In genomic region chr19:58381460-58382220, GRCh38 we compare ENCODE assay signal across 8 cellular contexts. TPM values are rescaled to one million over a fixed set of nuclear protein-coding genes. Genes with fewer than 3 reads are reported as not detected.
DNase-seq lines count a peak whose midpoint lies in the region; ATAC-seq and TF ChIP-seq lines count a peak whose summit lies in the region.

No MANE protein-coding gene starts in this region.

- peaks cover 41% of the 10 kb centered on the region for H3K79me2 ChIP-seq in DND-41 (ENCODE audit: insufficient read depth, low read length)
- peaks cover 6% of the 10 kb centered on the region for H3K79me2 ChIP-seq in fibroblast of lung (ENCODE audit: control insufficient read depth, insufficient read depth, low read length)

- no peaks in the 10 kb centered on the region for H3K27me3 ChIP-seq in DND-41 (ENCODE audit: insufficient read depth, low read length, poor library complexity)
- no peaks in the 10 kb centered on the region for H3K27me3 ChIP-seq in fibroblast of lung (ENCODE audit: control insufficient read depth, insufficient read depth, low read length)

- H3K4me3 ChIP-seq in DND-41 (ENCODE audit: low read depth in 1 of 2, low read length in 2 of 2), result peak overlapping the region; percentile 33 to 75; a peak in 3 of 4 replicates
- H3K4me3 ChIP-seq in fibroblast of lung (replicated peaks in 1 of 4; ENCODE audit: control extremely low read depth in 1 of 4, insufficient read depth in 1 of 4, low read depth in 3 of 4, low read length in 4 of 4), result peak overlapping the region; percentile 65 to 86 (median 74)

- CTCF ChIA-PET in RWPE1 (lab: Yijun Ruan, JAX), result no interaction called here

- H3K9me3 ChIP-seq in DND-41 (ENCODE audit: insufficient read depth, low read length, severe bottlenecking) (no peaks in the 10 kb centered on the region), fibroblast of lung (ENCODE audit: control insufficient read depth, insufficient read depth, low read depth, low read length) (no peaks in the 10 kb centered on the region)

- H4K20me1 ChIP-seq in DND-41 (ENCODE audit: insufficient read depth, low read length), result peaks cover 4% of the 10 kb centered on the region; the same call in 1 of the 2 replicates
- no peaks in the 10 kb centered on the region for H4K20me1 ChIP-seq in fibroblast of lung (ENCODE audit: control insufficient read depth, extremely low read depth, insufficient read depth, low read length)

- H3K9ac ChIP-seq in DND-41 (ENCODE audit: low read depth, low read length) (peak overlapping the region; percentile 57), fibroblast of lung (ENCODE audit: insufficient read depth, low read length) (peak overlapping the region; percentile 72)

- H3K4me2 ChIP-seq in DND-41 (ENCODE audit: insufficient read depth, low read length) (peak overlapping the region; percentile 96), fibroblast of lung (ENCODE audit: extremely low read depth, insufficient read depth, low read length) (peak overlapping the region; percentile 92)

- DNase-seq in DND-41 (no peak), RWPE1 (ENCODE audit: low spot score) (no peak), fibroblast of lung (ENCODE audit: low read depth in 2 of 2) (no peak), posterior vena cava (ENCODE audit: low spot score) (peak; percentile 76), LoVo (ENCODE audit: low spot score) (no peak)

- intact Hi-C loops in posterior vena cava (cut with DNase I), result no loop called here

- POLR2A ChIA-PET in RWPE1 (lab: Yijun Ruan, JAX; ENCODE audit: low non-redundant PET), result interaction anchor here (0.8 to 1.1 kb wide), 2 partner anchors 14 to 19 kb away, joined by 4 to 7 read pairs; partner anchors contain the start of genes RNF225 and ZNF497

- ATAC-seq in DND-41 (ENCODE audit: insufficient read depth, low read depth) (no peak), GM18867 (IDR thresholded peaks at IDR 0.05; ENCODE audit: unreplicated experiment) (no peak), HG03520 (IDR thresholded peaks at IDR 0.05; ENCODE audit: unreplicated experiment) (no peak), GM19324 (IDR thresholded peaks at IDR 0.05; ENCODE audit: low FRiP score, unreplicated experiment) (no peak)

- H3K4me1 ChIP-seq in DND-41 (ENCODE audit: insufficient read depth, low read length), result peaks cover 39% of the 10 kb centered on the region
- H3K4me1 ChIP-seq in fibroblast of lung (ENCODE audit: control insufficient read depth, extremely low read depth, insufficient read depth, low read length), result peaks cover 9% of the 10 kb centered on the region

- H2AFZ ChIP-seq in DND-41 (ENCODE audit: low read depth, low read length) (peak overlapping the region; percentile 44; the same call in 1 of the 2 replicates), fibroblast of lung (ENCODE audit: low read length) (no peak overlapping the region)

- peak overlapping the region; percentile 67 for H3K27ac ChIP-seq in DND-41 (ENCODE audit: low read length)
- H3K27ac ChIP-seq in RWPE1, result peak overlapping the region; percentile 98
- peak overlapping the region; percentile 91 for H3K27ac ChIP-seq in fibroblast of lung (ENCODE audit: insufficient read depth, low read length)

- TF ChIP-seq CTCF in DND-41 (IDR thresholded peaks at IDR 0.05; ENCODE audit: borderline replicate concordance, extremely low read depth, low read length, poor library complexity, severe bottlenecking), result no peak
- no peak for TF ChIP-seq CTCF in RWPE1 (conservative IDR thresholded peaks at IDR 0.05; ENCODE audit: low read depth)
- no peak for TF ChIP-seq CTCF in fibroblast of lung (conservative IDR thresholded peaks at IDR 0.05 in 1 of 2, IDR thresholded peaks at IDR 0.05 in 1 of 2; ENCODE audit: low read depth in 1 of 2, low read length in 2 of 2)

- H3K36me3 ChIP-seq in DND-41 (ENCODE audit: insufficient read depth, low read length) (no peaks in the 10 kb centered on the region; the same call in 1 of the 2 replicates), fibroblast of lung (ENCODE audit: control insufficient read depth, insufficient read depth, low read length) (no peaks in the 10 kb centered on the region)

RNA-seq across cellular contexts. Expression of gene ZNF837, which starts 0.8 kb away (rescaled TPM):
- total RNA-seq in fibroblast of lung (1.5 and 1.8 TPM in 2 replicates), posterior vena cava (1 to 10 TPM in 1 of 2 donors, under 1 TPM in 1; 0.86 to 1.0 TPM)
- 0.18 and 0.27 TPM in 2 replicates for polyA plus RNA-seq in fibroblast of lung
- polyA plus RNA-seq in fibroblast of lung (2012), result 0.90 and 0.92 TPM in 2 replicates
- polyA minus RNA-seq in fibroblast of lung (ENCODE audit: low replicate concordance), result 0.35 TPM in 1 of 2 replicates, not detected in the other

RNA-seq across cellular contexts. Expression of gene RPS5, which starts 5.4 kb away (rescaled TPM):
- total RNA-seq in fibroblast of lung (2,126 and 2,800 TPM in 2 replicates), posterior vena cava (100 to 1,000 TPM; 714 to 768 TPM)
- 1,173 and 1,532 TPM in 2 replicates for polyA plus RNA-seq in fibroblast of lung
- 1,367 and 1,629 TPM in 2 replicates for polyA plus RNA-seq in fibroblast of lung (2012)
- 1,823 and 1,849 TPM in 2 replicates for polyA minus RNA-seq in fibroblast of lung (ENCODE audit: low replicate concordance)

RNA-seq across cellular contexts. Expression of gene RNF225, which starts 13.8 kb away (rescaled TPM):
- total RNA-seq in fibroblast of lung, result under 0.01 TPM in 1 of 2 replicates, not detected in the other
- polyA plus RNA-seq in fibroblast of lung, result not detected in 2 replicates
- polyA plus RNA-seq in fibroblast of lung (2012), result not detected in 2 replicates
- not detected in 2 replicates for polyA minus RNA-seq in fibroblast of lung (ENCODE audit: low replicate concordance)
- total RNA-seq in posterior vena cava, result not detected

RNA-seq across cellular contexts. Expression of gene ZNF497, which starts 19.1 kb away (rescaled TPM):
- total RNA-seq in fibroblast of lung (1.5 and 2.5 TPM in 2 replicates), posterior vena cava (under 1 TPM; 0.14 to 0.69 TPM)
- 0.03 and 0.05 TPM in 2 replicates for polyA plus RNA-seq in fibroblast of lung
- 0.75 and 0.77 TPM in 2 replicates for polyA plus RNA-seq in fibroblast of lung (2012)
- polyA minus RNA-seq in fibroblast of lung (ENCODE audit: low replicate concordance), result not detected in 2 replicates

RNA-seq across cellular contexts. Expression of gene ZNF584, which starts 26.8 kb away (rescaled TPM):
- 16.9 and 18.8 TPM in 2 replicates for total RNA-seq in fibroblast of lung
- 11.7 and 14.6 TPM in 2 replicates for polyA plus RNA-seq in fibroblast of lung
- polyA plus RNA-seq in fibroblast of lung (2012), result 9.6 and 12.0 TPM in 2 replicates
- polyA minus RNA-seq in fibroblast of lung (ENCODE audit: low replicate concordance), result 12.5 and 19.0 TPM in 2 replicates
- 10 to 100 TPM in 1 of 2 donors, 1 to 10 TPM in 1; 7.3 to 11.7 TPM for total RNA-seq in posterior vena cava
